ENCODE assay signal across 12 cellular contexts in the genomic region with DNA sequence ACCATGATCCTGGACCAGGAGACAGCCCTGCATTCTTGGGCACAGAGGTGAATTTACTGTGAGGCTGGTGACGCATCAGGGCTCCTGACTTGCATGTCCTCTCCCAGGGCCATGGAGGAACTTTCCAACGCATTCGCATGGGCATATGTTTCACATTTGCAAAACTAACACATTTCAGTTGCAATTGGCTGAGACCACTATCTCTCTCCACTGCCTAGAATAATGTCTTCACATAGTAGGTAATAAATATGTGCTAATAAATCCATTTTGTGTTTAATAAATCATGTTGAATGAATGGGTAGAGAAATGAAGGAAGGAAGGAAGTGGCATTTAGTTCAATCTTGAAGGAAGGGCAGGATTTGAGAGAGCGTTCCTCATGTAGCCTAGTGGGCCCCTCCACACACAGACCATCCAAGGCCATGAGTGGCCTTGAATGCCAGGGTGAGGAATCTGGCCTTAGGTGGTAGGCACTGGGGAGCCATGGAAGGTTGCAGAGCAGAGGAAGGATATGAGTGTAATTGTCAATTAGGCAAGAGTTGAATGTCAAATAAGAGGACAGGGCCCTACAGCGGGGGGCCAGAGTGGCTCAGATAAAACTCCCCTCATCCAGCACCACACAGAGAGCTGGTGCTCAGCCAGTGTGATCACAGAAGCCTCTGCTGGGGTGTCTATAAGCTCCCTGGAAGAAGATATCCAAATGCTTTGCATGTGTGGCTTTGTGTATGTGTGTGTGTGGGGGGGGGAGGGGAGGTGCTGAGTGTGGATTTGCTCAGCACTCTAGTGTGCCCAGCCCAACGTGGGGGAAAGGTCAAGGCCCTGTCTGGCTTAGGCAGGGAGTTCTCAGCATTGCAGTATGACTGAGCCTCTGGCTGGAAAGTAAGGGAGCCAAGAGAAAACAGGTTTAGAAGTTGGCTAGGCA. TPM values are rescaled to one million over a fixed set of nuclear protein-coding genes. Genes with fewer than 3 reads are reported as not detected.
DNase-seq lines count a peak whose midpoint lies in the region; ATAC-seq and TF ChIP-seq lines count a peak whose summit lies in the region.
"Had no signal": no experiment of that assay in that cellular context is flagged by ENCODE, and none has a peak within 500 bp of the region (broad histone marks: within the 10 kb centered on the region; RNA-seq: fewer than 3 reads in every experiment).

No MANE protein-coding gene starts in this region.

- TF ChIP-seq CTCF in adrenal gland (IDR thresholded peaks at IDR 0.05): no peak

- H3K9me3 ChIP-seq in adrenal gland (replicated peaks in 1 of 3): no peaks in the 10 kb centered on the region
- H3K9me3 ChIP-seq in subcutaneous abdominal adipose tissue (ENCODE audit: control insufficient read depth in 5 of 5, low read length in 5 of 5): no peaks in the 10 kb centered on the region

- H3K4me3 ChIP-seq in adrenal gland: peak overlapping the region in 1 of 4 donors; percentile 11
- no peak overlapping the region for H3K4me3 ChIP-seq in subcutaneous abdominal adipose tissue (ENCODE audit: low read depth in 1 of 5, low read length in 5 of 5)
- H3K4me3 ChIP-seq: coronary artery had no signal

- peaks cover 2% of the 10 kb centered on the region for H3K36me3 Mint-ChIP-seq in IgD-negative memory B cell
- H3K36me3 Mint-ChIP-seq: T-cell had no signal

- H3K27me3 ChIP-seq in adrenal gland (no peaks in the 10 kb centered on the region), subcutaneous abdominal adipose tissue (ENCODE audit: control insufficient read depth in 5 of 5, insufficient read depth in 4 of 5, low read length in 5 of 5) (no peaks in the 10 kb centered on the region)

- intact Hi-C loops in adrenal gland (cut with DNase I): loop anchor here in 1 of 2 donors (2.0 to 5.0 kb wide), 2 partner anchors 48 to 183 kb away; no protein-coding TSS in a partner anchor

- peaks cover 0 to 1% (median 0%) of the 10 kb centered on the region in 3 donors for H3K9me3 Mint-ChIP-seq in IgD-negative memory B cell
- H3K9me3 Mint-ChIP-seq: activated B cell treated with CpG ODN at 0.5 μM for 24 hours, T-cell had no signal

- H3K27ac ChIP-seq in adrenal gland (peak overlapping the region; percentile 23 to 83 (median 66)), subcutaneous abdominal adipose tissue (ENCODE audit: low read depth, low read length) (peak overlapping the region; percentile 65)

- peak overlapping the region in 2 of 3 donors; percentile 58 to 68 for H3K27ac Mint-ChIP-seq in IgD-negative memory B cell
- H3K27ac Mint-ChIP-seq: activated B cell treated with CpG ODN at 0.5 μM for 24 hours had no signal

- H3K36me3 ChIP-seq in adrenal gland (replicated peaks in 1 of 2) (no peaks in the 10 kb centered on the region), subcutaneous abdominal adipose tissue (ENCODE audit: control insufficient read depth in 5 of 5, insufficient read depth in 5 of 5, low read length in 5 of 5) (no peaks in the 10 kb centered on the region)

- WGBS in adrenal gland, 4 donors: 52 to 59% (median 56%) methylated on average over 5 to 6 of the region's 6 CpGs

- H3K4me1 ChIP-seq in adrenal gland (replicated peaks in 1 of 2) (peaks cover 5 to 7% of the 10 kb centered on the region in 2 donors), subcutaneous abdominal adipose tissue (ENCODE audit: control insufficient read depth in 5 of 5, insufficient read depth in 5 of 5, low read length in 5 of 5) (peaks cover 0 to 14% (median 10%) of the 10 kb centered on the region in 5 donors)

- peak; percentile 82 for ATAC-seq in left lobe of liver

- peak overlapping the region in 1 of 4 donors; percentile 89 for H3K4me3 Mint-ChIP-seq in IgD-negative memory B cell
- H3K4me3 Mint-ChIP-seq: activated B cell treated with CpG ODN at 0.5 μM for 24 hours, T-cell had no signal

- peak; percentile 73 to 90 (median 82) for DNase-seq in adrenal gland
- peak; percentile 57 for DNase-seq in left lobe of liver (ENCODE audit: low spot score)
- DNase-seq in activated naive CD4-positive, alpha-beta T cell treated with Interleukin-2 at 50 U/mL for 16 hours: no peak
- DNase-seq in NCI-H2171 treated with DMSO at 0.1 percent for 48 hours (lab: John Stamatoyannopoulos, UW): no peak
- no peak for DNase-seq in DMS114 treated with DMSO at 0.1 percent for 48 hours (lab: John Stamatoyannopoulos, UW; ENCODE audit: unreplicated experiment)

- peak in 1 of 2 donors; percentile 43 for TF ChIP-seq POLR2A in adrenal gland (IDR thresholded peaks at IDR 0.05)

- H3K9ac ChIP-seq in subcutaneous abdominal adipose tissue (ENCODE audit: low read length in 5 of 5): peak overlapping the region in 2 of 5 donors; percentile 26 to 69

- peaks cover 2 to 13% (median 5%) of the 10 kb centered on the region in 3 donors for H3K4me1 Mint-ChIP-seq in IgD-negative memory B cell

- peaks cover 2% of the 10 kb centered on the region for H3K27me3 Mint-ChIP-seq in IgD-negative memory B cell

RNA-seq across cellular contexts. Expression of a gene that starts 30.9 kb away (rescaled TPM):
- polyA plus RNA-seq in IgD-negative memory B cell: not detected
- total RNA-seq in adrenal gland: 100 to 1,000 TPM in 2 of 8 donors, 10 to 100 TPM in 6; 24.5 to 115 (median 63.1) TPM
- 10 to 100 TPM in 2 of 3 donors, 1 to 10 TPM in 1; 8.0 to 47.3 (median 19.1) TPM for polyA plus RNA-seq in adrenal gland
- 1.1 TPM for total RNA-seq in left lobe of liver
- total RNA-seq: activated B cell treated with CpG ODN at 0.5 μM for 24 hours, astrocyte, pulmonary artery endothelial cell had no signal

RNA-seq across cellular contexts. Expression of a gene that starts 32.8 kb away (rescaled TPM):
- polyA plus RNA-seq in IgD-negative memory B cell: 10.5 TPM
- total RNA-seq in adrenal gland: 10 to 100 TPM in 5 of 8 donors, 1 to 10 TPM in 3; 6.6 to 16.4 (median 11.9) TPM
- polyA plus RNA-seq in adrenal gland: 10 to 100 TPM in 1 of 3 donors, 1 to 10 TPM in 2; 3.4 to 10.4 (median 9.6) TPM
- 3.7 TPM for total RNA-seq in left lobe of liver

Comparison
In these comparisons a context has a peak if more than half of its experiments do, and no peak if none do; other contexts are left out.
1. DNase-seq: peak in adrenal gland (7 of 7) and left lobe of liver (single experiment); none in activated naive CD4-positive, alpha-beta T cell treated with Interleukin-2 at 50 U/mL for 16 hours (single experiment), NCI-H2171 treated with DMSO at 0.1 percent for 48 hours (single experiment) and DMS114 treated with DMSO at 0.1 percent for 48 hours (single experiment).
2. RNA of a gene that starts 30.9 kb away (total RNA-seq): 24.5 to 115 TPM in adrenal gland; 1.1 TPM in left lobe of liver (single experiment); every median in the first group is over 10 times any median in the second.